ENCODE assay signal across 1 cellular context in genomic region chr4:40628888-40629287, GRCh38.
TF ChIP-seq lines count a peak whose summit lies in the region.

No MANE protein-coding gene starts in this region.

TF ChIP-seq in WTC11, 78 proteins besides CTCF, POLR2A, EP300 and RAD21 (continued from another document):
- TF ChIP-seq AFF4 (CRISPR knock-in tag; IDR thresholded peaks at IDR 0.05; ENCODE audit: borderline replicate concordance): no peak
- TF ChIP-seq, protein P1, sequence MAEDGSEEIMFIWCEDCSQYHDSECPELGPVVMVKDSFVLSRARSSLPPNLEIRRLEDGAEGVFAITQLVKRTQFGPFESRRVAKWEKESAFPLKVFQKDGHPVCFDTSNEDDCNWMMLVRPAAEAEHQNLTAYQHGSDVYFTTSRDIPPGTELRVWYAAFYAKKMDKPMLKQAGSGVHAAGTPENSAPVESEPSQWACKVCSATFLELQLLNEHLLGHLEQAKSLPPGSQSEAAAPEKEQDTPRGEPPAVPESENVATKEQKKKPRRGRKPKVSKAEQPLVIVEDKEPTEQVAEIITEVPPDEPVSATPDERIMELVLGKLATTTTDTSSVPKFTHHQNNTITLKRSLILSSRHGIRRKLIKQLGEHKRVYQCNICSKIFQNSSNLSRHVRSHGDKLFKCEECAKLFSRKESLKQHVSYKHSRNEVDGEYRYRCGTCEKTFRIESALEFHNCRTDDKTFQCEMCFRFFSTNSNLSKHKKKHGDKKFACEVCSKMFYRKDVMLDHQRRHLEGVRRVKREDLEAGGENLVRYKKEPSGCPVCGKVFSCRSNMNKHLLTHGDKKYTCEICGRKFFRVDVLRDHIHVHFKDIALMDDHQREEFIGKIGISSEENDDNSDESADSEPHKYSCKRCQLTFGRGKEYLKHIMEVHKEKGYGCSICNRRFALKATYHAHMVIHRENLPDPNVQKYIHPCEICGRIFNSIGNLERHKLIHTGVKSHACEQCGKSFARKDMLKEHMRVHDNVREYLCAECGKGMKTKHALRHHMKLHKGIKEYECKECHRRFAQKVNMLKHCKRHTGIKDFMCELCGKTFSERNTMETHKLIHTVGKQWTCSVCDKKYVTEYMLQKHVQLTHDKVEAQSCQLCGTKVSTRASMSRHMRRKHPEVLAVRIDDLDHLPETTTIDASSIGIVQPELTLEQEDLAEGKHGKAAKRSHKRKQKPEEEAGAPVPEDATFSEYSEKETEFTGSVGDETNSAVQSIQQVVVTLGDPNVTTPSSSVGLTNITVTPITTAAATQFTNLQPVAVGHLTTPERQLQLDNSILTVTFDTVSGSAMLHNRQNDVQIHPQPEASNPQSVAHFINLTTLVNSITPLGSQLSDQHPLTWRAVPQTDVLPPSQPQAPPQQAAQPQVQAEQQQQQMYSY (CRISPR knock-in tag; IDR thresholded peaks at IDR 0.05): no peak
